ENCODE assay signal across 23 cellular contexts in the genomic region with DNA sequence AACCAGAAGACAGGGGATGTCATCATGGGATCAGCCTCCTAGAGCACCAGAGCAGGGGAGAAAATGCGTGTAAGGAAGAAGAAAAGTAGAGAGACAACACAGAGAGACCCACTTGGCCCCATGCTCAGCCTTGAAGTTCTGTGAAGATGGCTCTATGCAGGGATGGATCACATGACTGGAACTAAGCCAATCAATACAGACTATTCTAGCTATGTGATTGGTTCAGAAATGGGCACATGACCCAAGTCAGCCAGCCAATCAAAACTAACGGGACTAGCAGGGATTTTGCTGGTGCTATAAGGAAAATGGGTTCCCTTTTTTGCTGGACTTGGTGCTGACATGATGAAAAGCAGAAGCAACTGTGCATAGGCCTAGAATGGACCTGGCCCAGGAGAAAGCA.
"Had no signal": no experiment of that assay in that cellular context is flagged by ENCODE, and none has a peak within 500 bp of the region (broad histone marks: within the 10 kb centered on the region; RNA-seq: fewer than 3 reads in every experiment).

No MANE protein-coding gene starts in this region.

- DNase-seq: activated CD4-positive, alpha-beta memory T cell treated with anti-CD3 and anti-CD28 coated beads, Interleukin-2, amount 10 ng/mL, durations not matched to agents 7 days and 5 days; activated CD4-positive, alpha-beta T cell treated with anti-CD3 and anti-CD28 coated beads for 36 hours; activated CD4-positive, alpha-beta T cell treated with anti-CD3 and anti-CD28 coated beads, Interleukin-2, amount 50 U/mL, for 1 hour; activated T-cell treated with anti-CD3 and anti-CD28 coated beads for 4 hours; activated T-cell treated with anti-CD3 and anti-CD28 coated beads, Interleukin-2, amount 50 U/mL, for 72 hours; aorta; caudate nucleus; Kasumi-1; NCI-H1105; NCI-H1436; NCI-H1694 treated with DMSO at 0.1 percent for 48 hours; NCI-H2029 treated with DMSO at 0.1 percent for 48 hours; NCI-H345; NCI-H510A; NCI-H526 treated with DMSO at 0.1 percent for 48 hours; NCI-H82; RPMI8226; T-helper 17 cell; T-helper 9 cell had no signal

- H3K4me3 Mint-ChIP-seq: activated CD4-positive, alpha-beta memory T cell treated with anti-CD3 and anti-CD28 coated beads, Interleukin-2, amount 10 ng/mL, durations not matched to agents 7 days and 5 days; activated CD4-positive, alpha-beta T cell treated with anti-CD3 and anti-CD28 coated beads for 36 hours; activated naive CD4-positive, alpha-beta T cell treated with anti-CD3 and anti-CD28 coated beads, Interleukin-2, amount 50 U/mL, for 24 hours; activated T-cell treated with anti-CD3 and anti-CD28 coated beads, Interleukin-2, amount 50 U/mL, for 72 hours; T-helper 17 cell had no signal

- H3K9me3 Mint-ChIP-seq: activated CD4-positive, alpha-beta memory T cell treated with anti-CD3 and anti-CD28 coated beads, Interleukin-2, amount 10 ng/mL, durations not matched to agents 7 days and 5 days; activated naive CD4-positive, alpha-beta T cell treated with anti-CD3 and anti-CD28 coated beads, Interleukin-2, amount 50 U/mL, for 24 hours; activated T-cell treated with anti-CD3 and anti-CD28 coated beads, Interleukin-2, amount 50 U/mL, for 72 hours; activated T-helper 2 cell treated with anti-CD3 and anti-CD28 coated beads, Interferon-gamma antibody, Interleukin-2, Interleukin-4, amounts not matched to agents 10 μg/mL and 5 μg/mL and 100 μg/mL, durations not matched to agents 14 hours and 24 hours and 36 hours had no signal

- H3K27ac Mint-ChIP-seq: activated CD4-positive, alpha-beta memory T cell treated with anti-CD3 and anti-CD28 coated beads, Interleukin-2, amount 10 ng/mL, durations not matched to agents 7 days and 5 days; activated CD4-positive, alpha-beta T cell treated with anti-CD3 and anti-CD28 coated beads for 36 hours; activated naive CD4-positive, alpha-beta T cell treated with anti-CD3 and anti-CD28 coated beads, Interleukin-2, amount 50 U/mL, for 24 hours; activated T-cell treated with anti-CD3 and anti-CD28 coated beads, Interleukin-2, amount 50 U/mL, for 72 hours; activated T-helper 2 cell treated with anti-CD3 and anti-CD28 coated beads, Interferon-gamma antibody, Interleukin-2, Interleukin-4, amounts not matched to agents 10 μg/mL and 5 μg/mL and 100 μg/mL, durations not matched to agents 14 hours and 24 hours and 36 hours; T-helper 17 cell had no signal

- ATAC-seq: activated CD4-positive, alpha-beta T cell treated with anti-CD3 and anti-CD28 coated beads for 36 hours; activated T-cell treated with anti-CD3 and anti-CD28 coated beads, Interleukin-2, amount 50 U/mL, for 72 hours; Panc1; Right ventricle myocardium inferior; T-helper 17 cell had no signal

- H3K36me3 Mint-ChIP-seq: activated naive CD4-positive, alpha-beta T cell treated with anti-CD3 and anti-CD28 coated beads, Interleukin-2, amount 50 U/mL, for 24 hours had no signal

- H3K4me1 Mint-ChIP-seq: activated CD4-positive, alpha-beta memory T cell treated with anti-CD3 and anti-CD28 coated beads, Interleukin-2, amount 10 ng/mL, durations not matched to agents 7 days and 5 days; activated CD4-positive, alpha-beta T cell treated with anti-CD3 and anti-CD28 coated beads for 36 hours; activated naive CD4-positive, alpha-beta T cell treated with anti-CD3 and anti-CD28 coated beads, Interleukin-2, amount 50 U/mL, for 24 hours; T-helper 17 cell had no signal

- H3K27me3 Mint-ChIP-seq: activated CD4-positive, alpha-beta T cell treated with anti-CD3 and anti-CD28 coated beads for 36 hours; activated naive CD4-positive, alpha-beta T cell treated with anti-CD3 and anti-CD28 coated beads, Interleukin-2, amount 50 U/mL, for 24 hours; T-helper 17 cell had no signal
